10 cellular contexts compared by ENCODE assay signal in the genomic region with DNA sequence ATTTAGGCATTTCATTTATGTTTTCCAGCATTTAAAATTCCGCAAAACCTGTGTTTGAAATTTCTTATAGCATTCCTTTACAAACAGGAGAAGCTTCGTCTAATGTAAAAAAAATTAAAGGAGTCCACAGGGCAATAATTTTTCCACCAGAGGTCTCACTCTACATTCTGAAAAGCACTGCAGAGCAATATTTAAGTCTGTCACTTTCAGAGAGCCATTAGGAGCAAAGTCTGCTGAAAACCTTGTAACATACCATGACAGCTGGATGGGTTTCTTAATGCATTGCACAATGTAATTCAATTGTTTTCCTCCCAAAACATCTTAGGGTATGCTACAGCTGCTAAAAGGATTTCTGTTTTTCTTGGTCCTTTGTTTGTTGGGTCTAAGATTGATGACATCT. TPM values are rescaled to one million over a fixed set of nuclear protein-coding genes. Genes with fewer than 3 reads are reported as not detected.
DNase-seq lines count a peak whose midpoint lies in the region; ATAC-seq, FAIRE-seq and TF ChIP-seq lines count a peak whose summit lies in the region.
"Had no signal": no experiment of that assay in that cellular context is flagged by ENCODE, and none has a peak within 500 bp of the region (broad histone marks: within the 10 kb centered on the region; RNA-seq: fewer than 3 reads in every experiment).

No MANE protein-coding gene starts in this region.

- no peak for TF ChIP-seq POLR2A in ovary (IDR thresholded peaks at IDR 0.05)

- H3K4me3 Mint-ChIP-seq in T-helper 2 cell treated with Interferon-gamma antibody and Interleukin-4, amounts not matched to agents 5 μg/mL and 100 μg/mL, for 36 hours, result no peak overlapping the region

- intact Hi-C loops in ovary (cut with DNase I), result loop anchor here in 2 of 4 donors (10.0 kb wide), 1 partner anchor 125 kb away; a partner anchor contains a TSS

- H3K9me3 Mint-ChIP-seq in T-helper 2 cell treated with Interferon-gamma antibody and Interleukin-4, amounts not matched to agents 5 μg/mL and 100 μg/mL, for 36 hours, result no peaks in the 10 kb centered on the region

- H3K27ac ChIP-seq in ovary, result no peak overlapping the region
- H3K27ac ChIP-seq: neutrophil had no signal

- H3K4me1 Mint-ChIP-seq in T-helper 2 cell treated with Interferon-gamma antibody and Interleukin-4, amounts not matched to agents 5 μg/mL and 100 μg/mL, for 36 hours (ENCODE audit: low read depth), result peaks cover 5% of the 10 kb centered on the region

- WGBS in ovary, 3 donors, result 59 to 67% (median 63%) methylated on average over 2 of the region's 2 CpGs

- no peaks in the 10 kb centered on the region for H3K4me1 ChIP-seq in ovary (ENCODE audit: insufficient read depth)

- H3K36me3 Mint-ChIP-seq in T-helper 2 cell treated with Interferon-gamma antibody and Interleukin-4, amounts not matched to agents 5 μg/mL and 100 μg/mL, for 36 hours (ENCODE audit: low read depth), result peaks cover 30% of the 10 kb centered on the region

- H3K36me3 ChIP-seq in ovary, result no peaks in the 10 kb centered on the region
- H3K36me3 ChIP-seq: neutrophil had no signal

- no peaks in the 10 kb centered on the region for H3K27me3 Mint-ChIP-seq in T-helper 2 cell treated with Interferon-gamma antibody and Interleukin-4, amounts not matched to agents 5 μg/mL and 100 μg/mL, for 36 hours (ENCODE audit: low read depth)

- DNase-seq in G401 (ENCODE audit: low spot score), result peak; percentile 32
- peak; percentile 6 for DNase-seq in NCI-H446 treated with DMSO at 0.1 percent for 48 hours (lab: John Stamatoyannopoulos, UW)
- peak; percentile 73 for DNase-seq in dedifferentiated amniotic fluid mesenchymal stem cell (ENCODE audit: extremely low spot score)
- DNase-seq in ovary, result no peak
- no peak for DNase-seq in T-helper 2 cell treated with Interferon-gamma antibody and Interleukin-4, amounts not matched to agents 5 μg/mL and 100 μg/mL, for 36 hours (ENCODE audit: low spot score)
- DNase-seq in GM19239 (ENCODE audit: insufficient read length, low spot score), result no peak
- DNase-seq: stimulated activated naive CD8-positive, alpha-beta T cell treated with anti-CD3 and anti-CD28 coated beads, Interleukin-15, Interleukin-2, amounts not matched to agents 100 U/mL and 50 U/mL, for 24 hours had no signal

- TF ChIP-seq EP300 in ovary (IDR thresholded peaks at IDR 0.05), result no peak

- ATAC-seq in HG03342 (IDR thresholded peaks at IDR 0.05; ENCODE audit: unreplicated experiment) (no peak), GM19324 (IDR thresholded peaks at IDR 0.05; ENCODE audit: low FRiP score, unreplicated experiment) (no peak)
- ATAC-seq: stimulated activated naive CD8-positive, alpha-beta T cell treated with anti-CD3 and anti-CD28 coated beads, Interleukin-15, Interleukin-2, amounts not matched to agents 100 U/mL and 50 U/mL, for 24 hours had no signal

- in situ Hi-C loops in G401 (cut with HindIII; ENCODE audit: low sequenced_read_pairs), result no loop called here

- H3K27ac Mint-ChIP-seq in T-helper 2 cell treated with Interferon-gamma antibody and Interleukin-4, amounts not matched to agents 5 μg/mL and 100 μg/mL, for 36 hours, result no peak overlapping the region

- no peaks in the 10 kb centered on the region for H3K27me3 ChIP-seq in ovary
- H3K27me3 ChIP-seq: neutrophil had no signal

- no peak for FAIRE-seq in GM19239 (lab: Jason Lieb, UNC)

- TF ChIP-seq CTCF in ovary (IDR thresholded peaks at IDR 0.05), result peak in 2 of 3 donors; percentile 16 to 47

- no peaks in the 10 kb centered on the region for H3K9me3 ChIP-seq in ovary
- H3K9me3 ChIP-seq: neutrophil had no signal

- H3K4me3 ChIP-seq in ovary, result no peak overlapping the region

RNA-seq across cellular contexts. Expression of a gene that starts 18.0 kb away (rescaled TPM):
- total RNA-seq in G401 (2014; rRNA removed; shearing (Covaris generic)), result 26.6 and 31.7 TPM in 2 replicates
- 10 to 100 TPM in 5 of 7 donors, 1 to 10 TPM in 2; 9.4 to 18.2 (median 13.6) TPM for total RNA-seq in ovary
- polyA plus RNA-seq in ovary, result 10 to 100 TPM in 1 of 2 donors, 1 to 10 TPM in 1; 9.6 to 13.4 TPM

RNA-seq across cellular contexts. Expression of a gene that starts 32.0 kb away (rescaled TPM):
- 26.7 and 32.7 TPM in 2 replicates for total RNA-seq in G401 (2014; rRNA removed; shearing (Covaris generic))
- total RNA-seq in ovary, result 10 to 100 TPM; 14.2 to 24.7 (median 15.8) TPM
- 10 to 100 TPM; 16.7 to 31.0 TPM for polyA plus RNA-seq in ovary

Comparison
In these comparisons a context has a peak if more than half of its experiments do, and no peak if none do; other contexts are left out.
1. DNase-seq: peak in G401 (single experiment), NCI-H446 treated with DMSO at 0.1 percent for 48 hours (single experiment) and dedifferentiated amniotic fluid mesenchymal stem cell (single experiment); none in ovary (0 of 5), T-helper 2 cell treated with Interferon-gamma antibody and Interleukin-4, amounts not matched to agents 5 μg/mL and 100 μg/mL, for 36 hours (single experiment) and GM19239 (single experiment).